ENCODE assay signal across 27 cellular contexts in genomic region chr2:12805032-12805431, GRCh38.
"Had no signal": no experiment of that assay in that cellular context is flagged by ENCODE, and none has a peak within 500 bp of the region (broad histone marks: within the 10 kb centered on the region; RNA-seq: fewer than 3 reads in every experiment).

No MANE protein-coding gene starts in this region.

- ATAC-seq: activated CD4-positive, alpha-beta T cell treated with anti-CD3 and anti-CD28 coated beads for 36 hours; activated CD8-positive, alpha-beta memory T cell treated with anti-CD3 and anti-CD28 coated beads, Interleukin-2, amount 10 ng/mL, durations not matched to agents 7 days and 5 days; activated CD8-positive, alpha-beta T cell treated with anti-CD3 and anti-CD28 coated beads, Interleukin-2, amount 10 ng/mL, durations not matched to agents 7 days and 5 days; activated naive CD8-positive, alpha-beta T cell treated with anti-CD3 and anti-CD28 coated beads, Interleukin-2, amount 50 U/mL, for 24 hours; esophagus mucosa; heart left ventricle had no signal

- H3K9me3 ChIP-seq: ascending aorta, colonic mucosa had no signal

- H3K27me3 ChIP-seq: ascending aorta, breast epithelium, cardiac muscle cell, colonic mucosa, dorsolateral prefrontal cortex, heart left ventricle had no signal

- DNase-seq: activated CD4-positive, alpha-beta memory T cell treated with anti-CD3 and anti-CD28 coated beads for 36 hours; activated CD4-positive, alpha-beta T cell treated with anti-CD3 and anti-CD28 coated beads for 36 hours; activated CD4-positive, alpha-beta T cell treated with anti-CD3 and anti-CD28 coated beads, Interleukin-2, amount 10 ng/mL, durations not matched to agents 24 days and 14 days; activated CD4-positive, CD25-positive, alpha-beta regulatory T cell; activated CD4-positive, CD25-positive, alpha-beta regulatory T cell treated with anti-CD3 and anti-CD28 coated beads, Interleukin-2, amount 50 U/mL, for 72 hours; activated CD8-positive, alpha-beta memory T cell treated with anti-CD3 and anti-CD28 coated beads, Interleukin-2, amount 10 ng/mL, durations not matched to agents 7 days and 5 days; activated CD8-positive, alpha-beta memory T cell treated with anti-CD3 and anti-CD28 coated beads, Interleukin-2, amount 50 U/mL, for 4 hours; activated CD8-positive, alpha-beta T cell treated with anti-CD3 and anti-CD28 coated beads, Interleukin-2, amount 10 ng/mL, durations not matched to agents 7 days and 5 days; activated effector memory CD4-positive, alpha-beta T cell treated with anti-CD3 and anti-CD28 coated beads, Interleukin-2, amount 50 U/mL, for 16 hours; activated naive CD4-positive, alpha-beta T cell treated with anti-CD3 and anti-CD28 coated beads for 36 hours; activated naive CD8-positive, alpha-beta T cell treated with anti-CD3 and anti-CD28 coated beads for 36 hours; activated naive CD8-positive, alpha-beta T cell treated with anti-CD3 and anti-CD28 coated beads, Interleukin-2, amount 50 U/mL, for 24 hours; activated T-cell treated with anti-CD3 and anti-CD28 coated beads, Interleukin-2, amount 50 U/mL, for 1 hour; activated T-cell treated with anti-CD3 and anti-CD28 coated beads, Interleukin-2, amount 50 U/mL, for 48 hours; central memory CD4-positive, alpha-beta T cell; cerebellar nuclear complex; colonic mucosa; dorsolateral prefrontal cortex; effector memory CD4-positive, alpha-beta T cell; endodermal cell; glutamatergic neuron; heart left ventricle; T-helper 2 cell had no signal

- H3K4me3 ChIP-seq: ascending aorta, breast epithelium, cardiac muscle cell, colonic mucosa, dorsolateral prefrontal cortex, heart left ventricle had no signal

- H3K36me3 ChIP-seq: ascending aorta, breast epithelium, cardiac muscle cell, colonic mucosa, heart left ventricle had no signal

- H3K27ac ChIP-seq: ascending aorta, breast epithelium, cardiac muscle cell, colonic mucosa, dorsolateral prefrontal cortex had no signal

- H3K4me1 ChIP-seq: breast epithelium, colonic mucosa had no signal
